ENCODE assay signal across 24 cellular contexts in the genomic region with DNA sequence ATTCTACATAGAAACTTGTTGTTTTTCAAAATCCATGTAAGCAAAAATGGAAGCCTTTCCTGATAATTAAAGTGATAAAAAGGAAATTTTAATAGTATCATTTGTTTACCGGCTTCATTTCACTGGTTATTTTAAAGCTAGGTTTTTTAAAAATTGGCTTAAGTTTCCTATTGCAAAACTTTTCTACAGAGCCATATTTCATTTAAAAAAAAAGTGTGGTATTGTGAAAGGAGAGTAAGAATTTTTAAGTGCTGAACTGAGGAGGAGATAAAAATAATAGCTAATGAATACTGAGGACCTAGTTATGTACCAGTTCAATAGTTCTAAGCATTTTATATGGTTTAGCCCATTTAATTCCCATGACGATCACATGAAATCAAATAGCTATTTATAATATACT.
"Had no signal": no experiment of that assay in that cellular context is flagged by ENCODE, and none has a peak within 500 bp of the region (broad histone marks: within the 10 kb centered on the region; RNA-seq: fewer than 3 reads in every experiment).

No MANE protein-coding gene starts in this region.

- H3K36me3 ChIP-seq: breast epithelium, esophagus squamous epithelium, left ventricle myocardium inferior, right lobe of liver, suprapubic skin, tibial artery had no signal

- H3K9me3 ChIP-seq: breast epithelium, esophagus squamous epithelium, left ventricle myocardium inferior, right lobe of liver, suprapubic skin, tibial artery had no signal

- H3K27me3 ChIP-seq: breast epithelium, esophagus squamous epithelium, right lobe of liver, suprapubic skin, tibial artery had no signal

- H3K27ac ChIP-seq: breast epithelium, epithelial cell of prostate, esophagus squamous epithelium, left ventricle myocardium inferior, right lobe of liver, suprapubic skin, tibial artery, VCaP had no signal

- ATAC-seq: right lobe of liver; stimulated activated naive B cell treated with anti-CD40 and anti-IgM and Interleukin-4, amounts not matched to agents 10 μg/mL and 1 μg/mL and 100 μg/mL, for 72 hours; T-cell had no signal

- H3K4me1 ChIP-seq: breast epithelium, left ventricle myocardium inferior, right lobe of liver, suprapubic skin, tibial artery had no signal

- DNase-seq: activated CD4-positive, alpha-beta T cell treated with anti-CD3 and anti-CD28 coated beads for 4 hours; activated CD4-positive, alpha-beta T cell treated with anti-CD3 and anti-CD28 coated beads, Interleukin-2, amount 50 U/mL, for 4 hours; activated CD8-positive, alpha-beta memory T cell treated with anti-CD3 and anti-CD28 coated beads for 24 hours; activated CD8-positive, alpha-beta memory T cell treated with anti-CD3 and anti-CD28 coated beads, Interleukin-2, amount 50 U/mL, for 4 hours; activated gamma-delta T cell; activated naive CD4-positive, alpha-beta T cell treated with anti-CD3 and anti-CD28 coated beads, Interleukin-2, amount 10 ng/mL, durations not matched to agents 7 days and 5 days; activated naive CD8-positive, alpha-beta T cell treated with anti-CD3 and anti-CD28 coated beads, Interleukin-2, amount 10 ng/mL, durations not matched to agents 7 days and 5 days; activated T-cell treated with anti-CD3 and anti-CD28 coated beads, Interleukin-2, amount 50 U/mL, for 1 hour; amygdala; effector CD8-positive, alpha-beta T cell; esophagus squamous epithelium; islet precursor cell; left ventricle myocardium inferior; right lobe of liver; stimulated activated CD4-positive, alpha-beta T cell treated with anti-CD3 and anti-CD28 coated beads, Interleukin-15, amount 100 ng/mL, for 24 hours; stimulated activated CD4-positive, alpha-beta T cell treated with anti-CD3 and anti-CD28 coated beads, Interleukin-2, amount 100 ng/mL, for 24 hours; stimulated activated naive B cell treated with anti-CD40 and anti-IgM and Interleukin-4, amounts not matched to agents 10 μg/mL and 1 μg/mL and 100 μg/mL, for 72 hours; T-cell; tibial artery had no signal

- H3K4me3 ChIP-seq: breast epithelium, esophagus squamous epithelium, left ventricle myocardium inferior, lung, right lobe of liver, suprapubic skin, tibial artery had no signal
